In genomic region chr1:246597340-246597739, GRCh38 we compare ENCODE assay signal across 12 cellular contexts. TPM values are rescaled to one million over a fixed set of nuclear protein-coding genes. Genes with fewer than 3 reads are reported as not detected.
DNase-seq lines count a peak whose midpoint lies in the region; ATAC-seq, FAIRE-seq and TF ChIP-seq lines count a peak whose summit lies in the region.
"Had no signal": no experiment of that assay in that cellular context is flagged by ENCODE, and none has a peak within 500 bp of the region (broad histone marks: within the 10 kb centered on the region; RNA-seq: fewer than 3 reads in every experiment).

No MANE protein-coding gene starts in this region.

- H3K23ac ChIP-seq in H1 (ENCODE audit: insufficient read length): no peak overlapping the region

- 0 out of 4 replicates have a peak, but pooled peaks cover 0 to 3% of the 10 kb centered on the region in 2 experiments for H3K79me2 ChIP-seq in H1 (ENCODE audit: control insufficient read depth in 1 of 2, insufficient read depth in 2 of 2, low read length in 2 of 2)

- peaks cover 36% of the 10 kb centered on the region for H3K4me1 Mint-ChIP-seq in activated naive CD8-positive, alpha-beta T cell treated with anti-CD3 and anti-CD28 coated beads, Interleukin-2, amount 50 U/mL, for 24 hours

- H3K23me2 ChIP-seq in H1 (ENCODE audit: low read depth, low read length): no peaks in the 10 kb centered on the region

- no peak overlapping the region for H3K27ac Mint-ChIP-seq in activated naive CD8-positive, alpha-beta T cell treated with anti-CD3 and anti-CD28 coated beads, Interleukin-2, amount 50 U/mL, for 24 hours

- no peaks in the 10 kb centered on the region for H3K27me3 Mint-ChIP-seq in activated naive CD8-positive, alpha-beta T cell treated with anti-CD3 and anti-CD28 coated beads, Interleukin-2, amount 50 U/mL, for 24 hours

- no peak overlapping the region for H3K14ac ChIP-seq in H1 (ENCODE audit: insufficient read length)

- no peak overlapping the region for H3K4me2 ChIP-seq in H1 (ENCODE audit: insufficient read depth in 1 of 2, low read depth in 2 of 2, low read length in 2 of 2)

- no peak overlapping the region for H2BK120ac ChIP-seq in H1 (replicated peaks; ENCODE audit: low read depth, low read length)

- H2BK12ac ChIP-seq in H1 (ENCODE audit: low read depth, low read length): no peak overlapping the region

- H3K4me1 ChIP-seq in H1 (replicated peaks in 1 of 4; ENCODE audit: control insufficient read depth in 3 of 4, insufficient read depth in 4 of 4, low read length in 3 of 4) (no peaks in the 10 kb centered on the region), lung (ENCODE audit: control insufficient read depth in 2 of 2, insufficient read depth in 2 of 2, low read length in 2 of 2) (peaks cover 6 to 7% of the 10 kb centered on the region in 2 donors), BE2C (no peaks in the 10 kb centered on the region; the same call in 1 of the 2 replicates)

- H3K36me3 ChIP-seq in H1 (ENCODE audit: control insufficient read depth in 2 of 4, insufficient read depth in 4 of 4, low read length in 3 of 4): no peaks in the 10 kb centered on the region
- peaks cover 3 to 5% of the 10 kb centered on the region in 2 donors for H3K36me3 ChIP-seq in lung (ENCODE audit: control insufficient read depth in 2 of 2, insufficient read depth in 2 of 2, low read length in 2 of 2)
- peaks cover 6% of the 10 kb centered on the region; the same call in 1 of the 2 replicates for H3K36me3 ChIP-seq in BE2C

- H2AFZ ChIP-seq in H1 (ENCODE audit: low read length): no peak overlapping the region

- no peak overlapping the region for H2AK5ac ChIP-seq in H1 (ENCODE audit: low read depth, low read length)

- no peak overlapping the region for H2BK15ac ChIP-seq in H1 (ENCODE audit: low read length)

- peak; percentile 60 for ATAC-seq in lung (ENCODE audit: insufficient read depth, low FRiP score)
- ATAC-seq in activated naive CD8-positive, alpha-beta T cell treated with anti-CD3 and anti-CD28 coated beads, Interleukin-2, amount 50 U/mL, for 24 hours: no peak

- no peak overlapping the region for H3K18ac ChIP-seq in H1 (ENCODE audit: extremely low read depth, low read length)

- H3K56ac ChIP-seq in H1 (replicated peaks; ENCODE audit: insufficient read length, low read depth, low read length): no peak overlapping the region

- no peaks in the 10 kb centered on the region for H3K9me3 Mint-ChIP-seq in activated naive CD8-positive, alpha-beta T cell treated with anti-CD3 and anti-CD28 coated beads, Interleukin-2, amount 50 U/mL, for 24 hours

- no peak overlapping the region for H3K4me3 Mint-ChIP-seq in activated naive CD8-positive, alpha-beta T cell treated with anti-CD3 and anti-CD28 coated beads, Interleukin-2, amount 50 U/mL, for 24 hours

- no peak overlapping the region for H2BK20ac ChIP-seq in H1 (ENCODE audit: low read length)

- no peaks in the 10 kb centered on the region; the same call in 1 of the 2 replicates for H3K79me1 ChIP-seq in H1 (ENCODE audit: low read depth, low read length)

- no peak overlapping the region for H4K91ac ChIP-seq in H1 (replicated peaks; ENCODE audit: insufficient read length, low read length)

- no peak overlapping the region for H4K5ac ChIP-seq in H1 (ENCODE audit: insufficient read length, low read depth, low read length)

- no peaks in the 10 kb centered on the region for H3K9me3 ChIP-seq in H1 (ENCODE audit: insufficient read depth in 2 of 2, low read depth in 1 of 2, low read length in 1 of 2)
- no peaks in the 10 kb centered on the region for H3K9me3 ChIP-seq in lung (ENCODE audit: control insufficient read depth in 2 of 2, insufficient read depth in 1 of 2, low read length in 1 of 2)
- no peaks in the 10 kb centered on the region for H3K9me3 ChIP-seq in BE2C
- H3K9me3 ChIP-seq: tibial nerve had no signal

- H3K27ac ChIP-seq in H1 (ENCODE audit: low read depth, low read length) (no peak overlapping the region), lung (ENCODE audit: low read depth in 1 of 2, low read length in 1 of 2) (no peak overlapping the region)
- H3K27ac ChIP-seq: tibial nerve had no signal

- H2BK5ac ChIP-seq in H1 (ENCODE audit: low read depth, low read length): no peak overlapping the region

- CTCF ChIA-PET in H1 (lab: Charles Lee; ENCODE audit: partially characterized antibody): no interaction called here

- TF ChIP-seq RAD21 in H1 (IDR thresholded peaks at IDR 0.05 in 1 of 2, conservative IDR thresholded peaks at IDR 0.05 in 1 of 2; ENCODE audit: low read depth in 2 of 2, low read length in 2 of 2): no peak

- WGBS in H1 (ENCODE audit: extremely low coverage in 1 of 2, insufficient coverage in 1 of 2, insufficient read length in 1 of 2, insufficient replicate concordance in 2 of 2, low coverage in 1 of 2, low lambda C conversion rate in 2 of 2, missing lambda C conversion rate in 1 of 2), 2 experiments: 93% methylated on average over 5 of the region's 5 CpGs; no CpG with 5 or more reads in 1 of the 2 experiments
- 63 to 71% methylated on average over 5 of the region's 5 CpGs for WGBS in lung, 2 donors

- FAIRE-seq in H1 (lab: Jason Lieb, UNC) (no peak), GM12891 (lab: Jason Lieb, UNC) (no peak)
- FAIRE-seq: islet of Langerhans had no signal

- POLR2A ChIA-PET in H1 (lab: Charles Lee; ENCODE audit: partially characterized antibody): interaction anchor here (0.6 kb wide), 1 partner anchor 32 kb away, joined by 4 read pairs; the partner anchor contains the start of gene TFB2M

- no peak for TF ChIP-seq EP300 in H1 (IDR thresholded peaks at IDR 0.05; ENCODE audit: borderline replicate concordance in 1 of 2, low read depth in 2 of 2, low read length in 2 of 2)

- H3K27me3 ChIP-seq in H1 (replicated peaks in 1 of 4; ENCODE audit: control insufficient read depth in 3 of 4, extremely low read depth in 1 of 4, insufficient read depth in 3 of 4, low read length in 3 of 4) (no peaks in the 10 kb centered on the region), lung (ENCODE audit: control insufficient read depth, insufficient read depth) (no peaks in the 10 kb centered on the region), BE2C (no peaks in the 10 kb centered on the region)
- H3K27me3 ChIP-seq: tibial nerve had no signal

- DNase-seq in AG09309 (ENCODE audit: low read depth) (peak; percentile 86), M059J (ENCODE audit: low read depth) (peak; percentile 82), H1 (ENCODE audit: low read depth in 1 of 2, low spot score in 2 of 2) (no peak), lung (ENCODE audit: low spot score) (peak; percentile 46), GM12891 (ENCODE audit: insufficient read length, low spot score) (no peak), BE2C (no peak)
- DNase-seq in activated CD4-positive, CD25-positive, alpha-beta regulatory T cell (lab: John Stamatoyannopoulos, UW): no peak
- no peak for DNase-seq in activated naive CD8-positive, alpha-beta T cell treated with anti-CD3 and anti-CD28 coated beads, Interleukin-2, amount 50 U/mL, for 24 hours
- DNase-seq: DND-41, NCI-H2171 treated with DMSO at 0.1 percent for 48 hours had no signal

- H3K4ac ChIP-seq in H1 (replicated peaks; ENCODE audit: insufficient read length, low read depth, low read length): no peak overlapping the region

- TF ChIP-seq CTCF in AG09309 (IDR thresholded peaks at IDR 0.05; ENCODE audit: control insufficient read depth, insufficient read depth, low read depth, low read length, missing control alignments) (no peak), H1 (IDR thresholded peaks at IDR 0.05; ENCODE audit: control extremely low read depth in 1 of 3, insufficient read depth in 1 of 3, low read depth in 1 of 3, low read length in 3 of 3) (no peak), lung (IDR thresholded peaks at IDR 0.05; ENCODE audit: control extremely low read depth, extremely low read depth) (no peak), BE2C (IDR thresholded peaks at IDR 0.05; ENCODE audit: low read depth, low read length) (no peak)

- H4K8ac ChIP-seq in H1 (ENCODE audit: extremely low read depth, insufficient read depth, low read length): no peak overlapping the region

- no peak for TF ChIP-seq POLR2A in H1 (IDR thresholded peaks at IDR 0.05; ENCODE audit: control extremely low read depth in 1 of 2, low read depth in 2 of 2, low read length in 2 of 2)
- TF ChIP-seq POLR2A in GM12891 (IDR thresholded peaks at IDR 0.05; ENCODE audit: low read depth, low read length): no peak

- peaks cover 1 to 2% of the 10 kb centered on the region in 2 experiments for H4K20me1 ChIP-seq in H1 (replicated peaks in 1 of 2; ENCODE audit: control insufficient read depth in 1 of 2, insufficient read depth in 2 of 2, low read length in 2 of 2)

- H3K4me3 ChIP-seq in AG09309 (ENCODE audit: control insufficient read depth, low read depth, low read length) (no peak overlapping the region), H1 (ENCODE audit: extremely low read depth in 1 of 4, insufficient read depth in 2 of 4, low read depth in 3 of 4, low read length in 4 of 4) (no peak overlapping the region), lung (no peak overlapping the region), BE2C (ENCODE audit: low read depth, low read length) (no peak overlapping the region)
- H3K4me3 ChIP-seq: tibial nerve had no signal

- no peak overlapping the region for H3K9ac ChIP-seq in H1 (replicated peaks in 1 of 4; ENCODE audit: extremely low read depth in 1 of 4, low read depth in 3 of 4, low read length in 3 of 4)

- H3K36me3 Mint-ChIP-seq in activated naive CD8-positive, alpha-beta T cell treated with anti-CD3 and anti-CD28 coated beads, Interleukin-2, amount 50 U/mL, for 24 hours (ENCODE audit: low read depth): peaks cover 21% of the 10 kb centered on the region

RNA-seq across cellular contexts. Expression of gene CNST, which starts 31.1 kb away (rescaled TPM):
- 6.8 and 14.7 TPM in 2 replicates for total RNA-seq in M059J (2014; rRNA removed; shearing (Covaris generic))
- total RNA-seq in H1 (2021; fragmentation: NEBNext Ultra II Directional; extraction: Animal tissue kit (Norgen Biotek cat#: 25700)): 21.3 TPM in 2 replicates
- polyA plus RNA-seq in H1 (2011; rRNA removed) (3.5 and 5.3 TPM in 2 replicates), lung (10 to 100 TPM in 1 of 2 donors, 1 to 10 TPM in 1; 6.1 to 10.5 TPM)
- 6.3 TPM for polyA plus RNA-seq in H1 (2011; cell fraction: cytosol; rRNA removed)
- polyA plus RNA-seq in H1 (2011; cell fraction: nucleus; rRNA removed): 5.5 TPM
- polyA plus RNA-seq in H1 (2012, experiment 1 of 2): 7.6 to 12.5 TPM (median 10.6 TPM) in 4 replicates
- polyA plus RNA-seq in H1 (2012, experiment 2 of 2): 0.63 TPM
- polyA plus RNA-seq in H1 (2013, experiment 1 of 2): 9.6 TPM
- 11.0 TPM for polyA plus RNA-seq in H1 (2013, experiment 2 of 2)
- 22.7 and 26.2 TPM in 2 replicates for polyA minus RNA-seq in H1 (2011; rRNA and poly(A)+ RNA removed)
- polyA minus RNA-seq in H1 (2011; cell fraction: cytosol; rRNA and poly(A)+ RNA removed): 11.8 TPM
- 16.9 TPM for polyA minus RNA-seq in H1 (2011; cell fraction: nucleus; rRNA and poly(A)+ RNA removed)
- 10 to 100 TPM; 24.0 to 37.3 TPM for total RNA-seq in lung
- 6.1 TPM for polyA plus RNA-seq in GM12891 (2012; ENCODE audit: low read depth, missing spikeins)
- 20.5 TPM for polyA plus RNA-seq in BE2C (2012; ENCODE audit: insufficient read depth, insufficient read length, low read depth)

RNA-seq across cellular contexts. Expression of gene TFB2M, which starts 31.3 kb away (rescaled TPM):
- 19.1 and 26.6 TPM in 2 replicates for total RNA-seq in M059J (2014; rRNA removed; shearing (Covaris generic))
- total RNA-seq in H1 (2021; fragmentation: NEBNext Ultra II Directional; extraction: Animal tissue kit (Norgen Biotek cat#: 25700)): 20.5 and 22.0 TPM in 2 replicates
- polyA plus RNA-seq in H1 (2011; rRNA removed) (6.9 and 10.4 TPM in 2 replicates), lung (10 to 100 TPM in 1 of 2 donors, 1 to 10 TPM in 1; 5.5 to 11.2 TPM)
- 14.1 TPM for polyA plus RNA-seq in H1 (2011; cell fraction: cytosol; rRNA removed)
- 7.5 TPM for polyA plus RNA-seq in H1 (2011; cell fraction: nucleus; rRNA removed)
- polyA plus RNA-seq in H1 (2012, experiment 1 of 2): 11.9 to 20.8 TPM (median 14.0 TPM) in 4 replicates
- 2.5 TPM for polyA plus RNA-seq in H1 (2012, experiment 2 of 2)
- 16.2 TPM for polyA plus RNA-seq in H1 (2013, experiment 1 of 2)
- 16.4 TPM for polyA plus RNA-seq in H1 (2013, experiment 2 of 2)
- 6.2 and 7.3 TPM in 2 replicates for polyA minus RNA-seq in H1 (2011; rRNA and poly(A)+ RNA removed)
- polyA minus RNA-seq in H1 (2011; cell fraction: cytosol; rRNA and poly(A)+ RNA removed): 6.2 TPM
- 9.0 TPM for polyA minus RNA-seq in H1 (2011; cell fraction: nucleus; rRNA and poly(A)+ RNA removed)
- 10 to 100 TPM; 10.4 to 13.3 TPM for total RNA-seq in lung
- polyA plus RNA-seq in GM12891 (2012; ENCODE audit: low read depth, missing spikeins): 16.8 TPM
- polyA plus RNA-seq in BE2C (2012; ENCODE audit: insufficient read depth, insufficient read length, low read depth): 28.1 TPM

Comparison
In these comparisons a context has a peak if more than half of its experiments do, and no peak if none do; other contexts are left out.
1. DNase-seq: peak in AG09309 (single experiment), M059J (single experiment) and lung (single experiment); none in H1 (0 of 2), activated CD4-positive, CD25-positive, alpha-beta regulatory T cell (0 of 4), GM12891 (single experiment), BE2C (single experiment) and activated naive CD8-positive, alpha-beta T cell treated with anti-CD3 and anti-CD28 coated beads, Interleukin-2, amount 50 U/mL, for 24 hours (single experiment).